In the genomic region with DNA sequence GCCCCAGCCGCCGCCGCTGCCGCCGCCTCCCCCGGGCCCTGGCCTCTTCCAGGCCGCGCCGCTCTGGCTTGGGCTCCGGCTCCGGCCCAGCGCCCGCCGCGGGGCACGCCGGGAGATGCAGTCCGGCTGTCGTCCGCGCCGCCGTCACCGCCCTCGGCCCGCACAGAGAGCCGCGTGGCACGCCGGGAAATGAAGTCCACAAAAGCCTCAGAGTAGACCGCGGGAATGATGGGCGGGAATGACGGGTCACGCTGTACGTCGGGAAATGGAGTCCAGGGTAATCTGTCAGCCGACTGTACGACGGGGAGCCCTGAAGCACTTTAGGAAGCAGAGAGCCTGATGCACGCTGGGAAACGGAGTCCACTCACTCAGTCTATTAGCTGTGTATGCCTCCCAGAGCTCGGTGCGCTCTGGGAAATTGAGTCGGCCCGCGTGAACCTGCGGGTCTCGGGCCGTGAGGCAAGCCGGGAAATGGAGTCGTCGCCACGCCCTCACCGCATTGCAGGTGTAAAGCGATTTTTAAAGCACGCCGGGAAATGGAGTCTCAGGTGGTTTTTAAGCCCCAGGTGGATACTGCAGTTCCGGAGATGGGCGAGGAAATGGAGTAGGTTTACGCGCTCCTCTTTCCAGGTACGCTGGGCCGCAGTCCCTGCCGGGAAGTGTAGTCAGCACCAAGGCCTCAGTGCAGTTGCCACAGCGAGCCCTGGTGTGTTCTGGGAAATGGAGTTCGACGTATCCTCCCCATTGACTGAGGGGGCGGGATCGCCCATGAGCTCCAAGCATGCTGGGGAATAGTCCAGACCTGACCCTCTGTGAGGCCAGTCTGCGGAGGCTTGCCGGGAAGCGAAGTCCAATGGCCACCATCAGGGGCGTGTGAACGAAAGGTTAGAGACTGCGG, we compare ENCODE assay signal across 1 cellular context.
A peak's percentile ranks its signal among the peaks of the same experiment; 100 is the strongest.
TF ChIP-seq lines count a peak whose summit lies in the region.

TSS of gene GSK3A (minus strand) at position 91 of the 898 bp plus-strand sequence. CDS start 137 bp downstream, outside the sequence.

TF ChIP-seq in K562, 482 proteins besides CTCF, POLR2A, EP300 and RAD21 (continued from another document and continues in another):
- TF ChIP-seq ZNF511 (CRISPR knock-in tag; IDR thresholded peaks at IDR 0.05) (peak; percentile 63; the same call in 1 of the 2 replicates), ZKSCAN8 (CRISPR knock-in tag; IDR thresholded peaks at IDR 0.05) (no peak), ZNF507 (tag; conservative IDR thresholded peaks at IDR 0.05) (no peak), CGGBP1 (CRISPR knock-in tag; IDR thresholded peaks at IDR 0.05) (peak; percentile 59; the same call in 1 of the 2 replicates), NUFIP1 (IDR thresholded peaks at IDR 0.05; ENCODE audit: partially characterized antibody) (no peak), FOXM1 (IDR thresholded peaks at IDR 0.05; ENCODE audit: low read depth) (no peak), FOXM1 (CRISPR knock-in tag; IDR thresholded peaks at IDR 0.05; ENCODE audit: low read depth) (no peak), HDAC2 (IDR thresholded peaks at IDR 0.05) (no peak), BMI1 (IDR thresholded peaks at IDR 0.05; ENCODE audit: low read length) (0 out of 2 replicates have a peak, but pooled peaks have one; percentile 35), ESRRB (CRISPR knock-in tag; IDR thresholded peaks at IDR 0.05; ENCODE audit: borderline replicate concordance) (no peak), RUNX1 (IDR thresholded peaks at IDR 0.05; ENCODE audit: low read depth) (no peak; the same call in 1 of the 2 replicates), SMAD1 (IDR thresholded peaks at IDR 0.05; ENCODE audit: low read depth, low read length, partially characterized antibody) (peak; percentile 77), CBX8 (IDR thresholded peaks at IDR 0.05; ENCODE audit: borderline replicate concordance, extremely low read depth, low read depth, low read length, poor library complexity, severe bottlenecking) (no peak), TCF3 (CRISPR knock-in tag; IDR thresholded peaks at IDR 0.05) (no peak), HDAC8 (tag; IDR thresholded peaks at IDR 0.05) (peak; percentile 56; the same call in 1 of the 2 replicates), MEIS2 (IDR thresholded peaks at IDR 0.05; ENCODE audit: partially characterized antibody) (peak; percentile 88), TEAD1 (CRISPR knock-in tag; IDR thresholded peaks at IDR 0.05) (peak; percentile 50 to 78; a peak in 2 of 4 replicates), TAF1 (IDR thresholded peaks at IDR 0.05; ENCODE audit: control insufficient read depth, extremely low read depth, insufficient read depth, low read length, severe bottlenecking) (peak; percentile 95), ZNF431 (CRISPR knock-in tag; IDR thresholded peaks at IDR 0.05) (0 out of 2 replicates have a peak, but pooled peaks have one; percentile 44), E4F1 (CRISPR knock-in tag; IDR thresholded peaks at IDR 0.05; ENCODE audit: borderline replicate concordance) (no peak), SMARCE1 (IDR thresholded peaks at IDR 0.05) (no peak), ZFPM2 (CRISPR knock-in tag; IDR thresholded peaks at IDR 0.05) (no peak), PREB (CRISPR knock-in tag; IDR thresholded peaks at IDR 0.05) (no peak), RAD51 (IDR thresholded peaks at IDR 0.05; ENCODE audit: borderline replicate concordance, low read depth) (no peak), SMARCA5 (IDR thresholded peaks at IDR 0.05) (no peak), ZNF175 (CRISPR knock-in tag; IDR thresholded peaks at IDR 0.05; ENCODE audit: low read depth) (peak; percentile 89), TCF15 (CRISPR knock-in tag; IDR thresholded peaks at IDR 0.05) (no peak), PRMT5 (CRISPR knock-in tag; IDR thresholded peaks at IDR 0.05) (no peak), FOXO4 (CRISPR knock-in tag; IDR thresholded peaks at IDR 0.05) (peak; percentile 50; the same call in 1 of the 2 replicates), EGR1 (conservative IDR thresholded peaks at IDR 0.05) (peak; percentile 95), HMGXB4 (CRISPR knock-in tag; IDR thresholded peaks at IDR 0.05) (no peak), WHSC1 (IDR thresholded peaks at IDR 0.05; ENCODE audit: low read length) (no peak), ARNT (IDR thresholded peaks at IDR 0.05) (peak in 1 of 2 experiments; percentile 94; a peak in 2 of 4 replicates), MAX (CRISPR knock-in tag; IDR thresholded peaks at IDR 0.05) (peak; percentile 60), LEF1 (IDR thresholded peaks at IDR 0.05) (no peak; the same call in 1 of the 2 replicates), FOS (IDR thresholded peaks at IDR 0.05; ENCODE audit: extremely low read depth, insufficient read length) (no peak), POLR2AphosphoS5 (IDR thresholded peaks at IDR 0.05; ENCODE audit: control insufficient read depth, insufficient read depth, low read depth, low read length) (peak; percentile 94), NFIC (IDR thresholded peaks at IDR 0.05) (0 out of 2 replicates have a peak, but pooled peaks have one; percentile 25), HCFC1 (IDR thresholded peaks at IDR 0.05; ENCODE audit: low read depth, low read length) (peak; percentile 92)
- TF ChIP-seq, protein P1, sequence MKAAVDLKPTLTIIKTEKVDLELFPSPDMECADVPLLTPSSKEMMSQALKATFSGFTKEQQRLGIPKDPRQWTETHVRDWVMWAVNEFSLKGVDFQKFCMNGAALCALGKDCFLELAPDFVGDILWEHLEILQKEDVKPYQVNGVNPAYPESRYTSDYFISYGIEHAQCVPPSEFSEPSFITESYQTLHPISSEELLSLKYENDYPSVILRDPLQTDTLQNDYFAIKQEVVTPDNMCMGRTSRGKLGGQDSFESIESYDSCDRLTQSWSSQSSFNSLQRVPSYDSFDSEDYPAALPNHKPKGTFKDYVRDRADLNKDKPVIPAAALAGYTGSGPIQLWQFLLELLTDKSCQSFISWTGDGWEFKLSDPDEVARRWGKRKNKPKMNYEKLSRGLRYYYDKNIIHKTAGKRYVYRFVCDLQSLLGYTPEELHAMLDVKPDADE (conservative IDR thresholded peaks at IDR 0.05; ENCODE audit: control insufficient read depth, low read depth, low read length): peak; percentile 97
- TF ChIP-seq, protein P2, sequence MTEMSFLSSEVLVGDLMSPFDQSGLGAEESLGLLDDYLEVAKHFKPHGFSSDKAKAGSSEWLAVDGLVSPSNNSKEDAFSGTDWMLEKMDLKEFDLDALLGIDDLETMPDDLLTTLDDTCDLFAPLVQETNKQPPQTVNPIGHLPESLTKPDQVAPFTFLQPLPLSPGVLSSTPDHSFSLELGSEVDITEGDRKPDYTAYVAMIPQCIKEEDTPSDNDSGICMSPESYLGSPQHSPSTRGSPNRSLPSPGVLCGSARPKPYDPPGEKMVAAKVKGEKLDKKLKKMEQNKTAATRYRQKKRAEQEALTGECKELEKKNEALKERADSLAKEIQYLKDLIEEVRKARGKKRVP (CRISPR knock-in tag; IDR thresholded peaks at IDR 0.05): no peak; the same call in 1 of the 2 replicates
